27 cellular contexts compared by ENCODE assay signal in genomic region chr12:115912440-115912839, GRCh38.
"Had no signal": no experiment of that assay in that cellular context is flagged by ENCODE, and none has a peak within 500 bp of the region (broad histone marks: within the 10 kb centered on the region; RNA-seq: fewer than 3 reads in every experiment).

No MANE protein-coding gene starts in this region.

- FAIRE-seq: colon, endometrium, islet of Langerhans, keratinocyte had no signal

- H3K9me3 Mint-ChIP-seq: dendritic cell treated with granulocyte-macrophage colony-stimulating factor and Interleukin-4, amounts not matched to agents 40 ng/mL and 50 ng/mL, for 4 days; effector memory CD8-positive, alpha-beta T cell; endodermal cell had no signal

- H3K27ac ChIP-seq: epithelial cell of prostate, esophagus squamous epithelium, gastrocnemius medialis, heart right ventricle, left ventricle myocardium inferior, lower lobe of right lung had no signal

- H3K9me3 ChIP-seq: esophagus squamous epithelium, gastrocnemius medialis, lower lobe of right lung, mucosa of descending colon had no signal

- H3K4me3 ChIP-seq: esophagus squamous epithelium, gastrocnemius medialis, heart right ventricle, left ventricle myocardium inferior, lower lobe of right lung, mucosa of descending colon had no signal

- H3K36me3 ChIP-seq: esophagus squamous epithelium, gastrocnemius medialis, heart right ventricle, left ventricle myocardium inferior, lower lobe of right lung had no signal

- H3K27ac Mint-ChIP-seq: dendritic cell treated with granulocyte-macrophage colony-stimulating factor and Interleukin-4, amounts not matched to agents 40 ng/mL and 50 ng/mL, for 4 days; effector memory CD8-positive, alpha-beta T cell; endodermal cell; mesothelial cell of epicardium; naive B cell had no signal

- DNase-seq: cortex of kidney; effector CD8-positive, alpha-beta T cell; effector memory CD8-positive, alpha-beta T cell; erythroblast; esophagus squamous epithelium; foreskin fibroblast; foreskin melanocyte; gastrocnemius medialis; glutamatergic neuron; head of caudate nucleus; heart right ventricle; hippocampal formation; left cardiac atrium; left ventricle myocardium inferior; lower lobe of right lung; mesenchymal stem cell; mucosa of descending colon; naive B cell had no signal

- H3K4me1 ChIP-seq: gastrocnemius medialis had no signal

- ATAC-seq: effector memory CD8-positive, alpha-beta T cell; esophagus mucosa; gastrocnemius medialis; heart right ventricle; left cardiac atrium; lower lobe of right lung; mucosa of descending colon had no signal

- H3K36me3 Mint-ChIP-seq: mesothelial cell of epicardium, naive B cell had no signal
